20 cellular contexts compared by ENCODE assay signal in the genomic region with DNA sequence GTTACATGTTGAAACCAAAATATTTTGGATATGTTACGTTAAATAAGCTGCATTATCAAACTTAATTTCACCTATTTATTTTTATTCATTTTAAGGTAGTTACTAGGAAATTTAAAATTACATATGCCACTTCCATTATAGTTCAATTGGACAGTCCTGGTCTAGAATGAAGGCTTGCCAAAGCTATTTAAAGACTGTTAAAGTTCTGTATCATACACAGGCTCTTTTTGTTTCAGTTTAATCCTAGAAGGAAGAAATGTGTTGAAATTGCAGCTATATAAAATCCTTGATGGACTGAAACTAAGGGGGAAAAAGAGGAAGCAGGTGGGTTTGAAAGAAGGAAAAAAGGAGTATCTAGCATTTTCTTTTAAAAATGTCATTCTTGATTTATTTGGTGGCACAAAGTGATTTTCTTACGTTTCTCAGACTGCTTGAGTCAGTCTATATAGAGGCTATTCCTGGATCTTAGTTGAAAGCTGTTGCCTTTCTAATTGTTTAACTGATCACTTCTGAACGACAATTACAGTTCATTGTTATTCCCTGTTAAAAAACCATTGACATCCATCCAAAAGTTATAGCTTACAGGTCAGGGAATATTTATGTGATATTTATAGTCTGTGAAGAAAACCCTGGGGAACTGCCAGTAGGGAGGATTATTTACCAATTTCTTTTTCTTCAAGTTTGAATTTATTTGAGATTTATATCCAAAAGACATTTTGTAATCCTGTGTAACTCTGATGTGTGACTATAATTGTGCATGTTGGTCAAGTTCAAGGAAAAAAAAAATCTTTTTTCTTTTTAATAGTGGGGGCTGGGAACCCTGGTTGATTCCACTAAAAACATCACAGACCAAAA.
DNase-seq lines count a peak whose midpoint lies in the region; ATAC-seq and TF ChIP-seq lines count a peak whose summit lies in the region.
"Had no signal": no experiment of that assay in that cellular context is flagged by ENCODE, and none has a peak within 500 bp of the region (broad histone marks: within the 10 kb centered on the region; RNA-seq: fewer than 3 reads in every experiment).

No MANE protein-coding gene starts in this region.

- peaks cover 56% of the 10 kb centered on the region in 2 donors for H3K4me1 ChIP-seq in gastrocnemius medialis

- H3K27ac ChIP-seq in gastrocnemius medialis: peak overlapping the region; percentile 60 to 86 (median 83)
- H3K27ac ChIP-seq: neural progenitor cell had no signal

- TF ChIP-seq CTCF in foreskin fibroblast (IDR thresholded peaks at IDR 0.05; ENCODE audit: low read depth, low read length) (no peak), gastrocnemius medialis (IDR thresholded peaks at IDR 0.05 in 4 of 5, conservative IDR thresholded peaks at IDR 0.05 in 1 of 5) (no peak)

- TF ChIP-seq POLR2A in gastrocnemius medialis (IDR thresholded peaks at IDR 0.05): no peak

- H3K27me3 ChIP-seq in gastrocnemius medialis: no peaks in the 10 kb centered on the region
- no peaks in the 10 kb centered on the region for H3K27me3 ChIP-seq in H7 (ENCODE audit: control insufficient read depth, insufficient read depth, low read length)
- H3K27me3 ChIP-seq: neural progenitor cell, right lobe of liver had no signal

- peak; percentile 42 to 56 for ATAC-seq in gastrocnemius medialis
- ATAC-seq: Panc1, right lobe of liver, T-cell had no signal

- H3K9me3 ChIP-seq in gastrocnemius medialis: no peaks in the 10 kb centered on the region
- H3K9me3 ChIP-seq: right lobe of liver had no signal

- H3K4me3 ChIP-seq in foreskin fibroblast (ENCODE audit: low read depth in 1 of 2, low read length in 2 of 2): peak overlapping the region; percentile 3 to 4
- peak overlapping the region; percentile 17 to 42 (median 26) for H3K4me3 ChIP-seq in gastrocnemius medialis
- H3K4me3 ChIP-seq in H7 (ENCODE audit: insufficient read depth, low read depth, low read length): no peak overlapping the region
- H3K4me3 ChIP-seq: neural progenitor cell, right lobe of liver had no signal

- H3K36me3 ChIP-seq in gastrocnemius medialis: no peaks in the 10 kb centered on the region
- H3K36me3 ChIP-seq in H7 (replicated peaks; ENCODE audit: control insufficient read depth, insufficient read depth, low read length): no peaks in the 10 kb centered on the region
- H3K36me3 ChIP-seq: neural progenitor cell, right lobe of liver had no signal

- DNase-seq in GM04504 (ENCODE audit: low read depth) (peak; percentile 31), MV-4-11 (lab: John Stamatoyannopoulos, UW) (peak; percentile 76), foreskin fibroblast (no peak), gastrocnemius medialis (no peak), activated gamma-delta T cell treated with Interleukin-2 at 50 U/mL for 16 hours (no peak), H7 (no peak), hippocampal formation (lab: John Stamatoyannopoulos, UW) (no peak)
- DNase-seq in activated T-cell treated with anti-CD3 and anti-CD28 coated beads, Interleukin-2, amount 50 U/mL, for 48 hours: no peak
- DNase-seq: activated CD4-positive, alpha-beta T cell treated with anti-CD3 and anti-CD28 coated beads, Interleukin-2, amount 50 U/mL, for 48 hours; activated T-cell treated with anti-CD3 and anti-CD28 coated beads, Interleukin-2, amount 50 U/mL, for 24 hours; Calu3; GDM1; islet precursor cell; NCI-H1436; NCI-H82; right lobe of liver; stimulated activated CD4-positive, alpha-beta T cell treated with anti-CD3 and anti-CD28 coated beads, Interleukin-2, amount 100 ng/mL, for 48 hours; T-cell had no signal

- intact Hi-C loops in gastrocnemius medialis (cut with DNase I; ENCODE audit: low total_unique reads): no loop called here

- in situ Hi-C loops in gastrocnemius medialis (cut with MboI; ENCODE audit: low sequenced_read_pairs in 4 of 4): no loop called here

Comparison
In these comparisons a context has a peak if more than half of its experiments do, and no peak if none do; other contexts are left out.
1. DNase-seq: peak in GM04504 (single experiment) and MV-4-11 (single experiment); none in foreskin fibroblast (0 of 2), gastrocnemius medialis (0 of 2), activated T-cell treated with anti-CD3 and anti-CD28 coated beads, Interleukin-2, amount 50 U/mL, for 48 hours (0 of 2), activated gamma-delta T cell treated with Interleukin-2 at 50 U/mL for 16 hours (single experiment), H7 (single experiment) and hippocampal formation (0 of 2).